1 cellular context compared by ENCODE assay signal in the genomic region with DNA sequence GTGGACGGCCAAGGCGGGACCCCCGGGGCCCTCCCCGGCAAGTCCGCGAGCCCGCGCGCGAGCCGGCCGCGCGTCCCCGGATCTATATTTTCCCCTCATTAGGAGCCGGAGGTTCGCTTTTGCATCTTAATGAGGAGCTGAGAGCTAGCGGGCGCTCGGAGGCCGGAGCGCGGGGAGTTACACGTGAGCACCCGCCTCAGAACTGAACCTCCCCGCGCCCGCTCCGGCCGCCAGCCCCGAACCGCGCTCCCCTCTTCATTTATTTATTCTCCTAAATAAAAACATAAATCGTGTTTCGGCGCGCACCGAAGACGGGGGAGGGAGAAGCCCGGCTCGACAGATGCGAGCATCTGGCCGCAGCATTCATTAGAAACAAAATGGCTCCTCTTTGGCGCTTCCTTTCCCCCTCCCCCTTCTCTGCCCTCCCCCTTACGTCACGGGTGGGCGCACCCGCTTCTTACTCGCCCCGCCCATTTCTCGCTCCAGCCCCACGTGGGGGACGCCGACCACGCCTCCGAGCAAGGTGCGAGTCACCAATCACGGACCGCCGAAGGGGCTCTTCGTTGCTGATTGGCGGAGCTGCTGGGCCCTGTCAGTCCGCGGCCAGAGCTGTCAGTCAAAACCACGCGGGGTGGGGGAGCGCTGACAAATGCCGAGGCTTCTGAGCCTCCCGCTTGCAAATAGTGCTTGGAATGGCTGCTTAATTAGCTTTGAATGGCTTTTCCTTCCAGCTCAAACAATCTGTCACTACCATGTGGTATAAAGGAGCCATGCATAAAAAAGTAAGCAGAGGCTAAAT.
TF ChIP-seq lines count a peak whose summit lies in the region.

No MANE protein-coding gene starts in this region.

TF ChIP-seq in HepG2, 621 proteins besides CTCF, POLR2A, EP300 and RAD21 (continued from another document and continues in another):
- TF ChIP-seq, protein P1, sequence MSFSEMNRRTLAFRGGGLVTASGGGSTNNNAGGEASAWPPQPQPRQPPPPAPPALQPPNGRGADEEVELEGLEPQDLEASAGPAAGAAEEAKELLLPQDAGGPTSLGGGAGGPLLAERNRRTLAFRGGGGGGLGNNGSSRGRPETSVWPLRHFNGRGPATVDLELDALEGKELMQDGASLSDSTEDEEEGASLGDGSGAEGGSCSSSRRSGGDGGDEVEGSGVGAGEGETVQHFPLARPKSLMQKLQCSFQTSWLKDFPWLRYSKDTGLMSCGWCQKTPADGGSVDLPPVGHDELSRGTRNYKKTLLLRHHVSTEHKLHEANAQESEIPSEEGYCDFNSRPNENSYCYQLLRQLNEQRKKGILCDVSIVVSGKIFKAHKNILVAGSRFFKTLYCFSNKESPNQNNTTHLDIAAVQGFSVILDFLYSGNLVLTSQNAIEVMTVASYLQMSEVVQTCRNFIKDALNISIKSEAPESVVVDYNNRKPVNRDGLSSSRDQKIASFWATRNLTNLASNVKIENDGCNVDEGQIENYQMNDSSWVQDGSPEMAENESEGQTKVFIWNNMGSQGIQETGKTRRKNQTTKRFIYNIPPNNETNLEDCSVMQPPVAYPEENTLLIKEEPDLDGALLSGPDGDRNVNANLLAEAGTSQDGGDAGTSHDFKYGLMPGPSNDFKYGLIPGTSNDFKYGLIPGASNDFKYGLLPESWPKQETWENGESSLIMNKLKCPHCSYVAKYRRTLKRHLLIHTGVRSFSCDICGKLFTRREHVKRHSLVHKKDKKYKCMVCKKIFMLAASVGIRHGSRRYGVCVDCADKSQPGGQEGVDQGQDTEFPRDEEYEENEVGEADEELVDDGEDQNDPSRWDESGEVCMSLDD (CRISPR knock-in tag; IDR thresholded peaks at IDR 0.05; ENCODE audit: borderline replicate concordance) = no peak
- TF ChIP-seq GLI4 (CRISPR knock-in tag; IDR thresholded peaks at IDR 0.05; ENCODE audit: borderline replicate concordance) (no peak), SOX6 (IDR thresholded peaks at IDR 0.05) (no peak), SOX6 (CRISPR knock-in tag; IDR thresholded peaks at IDR 0.05) (peak; percentile 89), MXD4 (CRISPR knock-in tag; IDR thresholded peaks at IDR 0.05) (peak; percentile 54; the same call in 1 of the 2 replicates), ZNF556 (CRISPR knock-in tag; IDR thresholded peaks at IDR 0.05; ENCODE audit: borderline replicate concordance) (no peak), ZNF737 (CRISPR knock-in tag; IDR thresholded peaks at IDR 0.05; ENCODE audit: borderline replicate concordance) (no peak), HHEX (CRISPR knock-in tag; IDR thresholded peaks at IDR 0.05) (peak; percentile 89), BORCS8-MEF2B (CRISPR knock-in tag; IDR thresholded peaks at IDR 0.05) (peak; percentile 42; the same call in 1 of the 2 replicates), ZNF75D (CRISPR knock-in tag; IDR thresholded peaks at IDR 0.05; ENCODE audit: borderline replicate concordance) (no peak), ZNF598 (CRISPR knock-in tag; IDR thresholded peaks at IDR 0.05; ENCODE audit: borderline replicate concordance) (no peak), ZNF564 (CRISPR knock-in tag; IDR thresholded peaks at IDR 0.05) (0 out of 2 replicates have a peak, but pooled peaks have one; percentile 13), PAF1 (CRISPR knock-in tag; IDR thresholded peaks at IDR 0.05) (no peak), NFRKB (IDR thresholded peaks at IDR 0.05) (peak; percentile 79), SOX13 (IDR thresholded peaks at IDR 0.05) (no peak), SOX13 (CRISPR knock-in tag; conservative IDR thresholded peaks at IDR 0.05 in 1 of 2, IDR thresholded peaks at IDR 0.05 in 1 of 2) (peak in 1 of 2 experiments; percentile 82; a peak in 2 of 4 replicates), ZFP62 (CRISPR knock-in tag; IDR thresholded peaks at IDR 0.05) (no peak), SIX4 (CRISPR knock-in tag; IDR thresholded peaks at IDR 0.05) (0 out of 2 replicates have a peak, but pooled peaks have one; percentile 47), FOXM1 (CRISPR knock-in tag; IDR thresholded peaks at IDR 0.05) (no peak), MXI1 (IDR thresholded peaks at IDR 0.05; ENCODE audit: borderline replicate concordance, low read depth, low read length) (peak; percentile 72; the same call in 1 of the 3 replicates), ATAD3A (CRISPR knock-in tag; IDR thresholded peaks at IDR 0.05) (no peak), HDAC6 (IDR thresholded peaks at IDR 0.05; ENCODE audit: low read depth, low read length) (no peak), ZNF205 (CRISPR knock-in tag; IDR thresholded peaks at IDR 0.05) (peak; percentile 89), HNRNPL (IDR thresholded peaks at IDR 0.05; ENCODE audit: low read depth, low read length) (0 out of 2 replicates have a peak, but pooled peaks have one; percentile 13), ELF1 (CRISPR knock-in tag; IDR thresholded peaks at IDR 0.05) (peak; percentile 50; the same call in 1 of the 2 replicates), MYC (CRISPR knock-in tag; IDR thresholded peaks at IDR 0.05; ENCODE audit: borderline replicate concordance) (peak; percentile 71; the same call in 1 of the 2 replicates), KDM5B (CRISPR knock-in tag; IDR thresholded peaks at IDR 0.05; ENCODE audit: borderline replicate concordance) (peak; percentile 16; the same call in 1 of the 2 replicates)
- TF ChIP-seq, protein P2, sequence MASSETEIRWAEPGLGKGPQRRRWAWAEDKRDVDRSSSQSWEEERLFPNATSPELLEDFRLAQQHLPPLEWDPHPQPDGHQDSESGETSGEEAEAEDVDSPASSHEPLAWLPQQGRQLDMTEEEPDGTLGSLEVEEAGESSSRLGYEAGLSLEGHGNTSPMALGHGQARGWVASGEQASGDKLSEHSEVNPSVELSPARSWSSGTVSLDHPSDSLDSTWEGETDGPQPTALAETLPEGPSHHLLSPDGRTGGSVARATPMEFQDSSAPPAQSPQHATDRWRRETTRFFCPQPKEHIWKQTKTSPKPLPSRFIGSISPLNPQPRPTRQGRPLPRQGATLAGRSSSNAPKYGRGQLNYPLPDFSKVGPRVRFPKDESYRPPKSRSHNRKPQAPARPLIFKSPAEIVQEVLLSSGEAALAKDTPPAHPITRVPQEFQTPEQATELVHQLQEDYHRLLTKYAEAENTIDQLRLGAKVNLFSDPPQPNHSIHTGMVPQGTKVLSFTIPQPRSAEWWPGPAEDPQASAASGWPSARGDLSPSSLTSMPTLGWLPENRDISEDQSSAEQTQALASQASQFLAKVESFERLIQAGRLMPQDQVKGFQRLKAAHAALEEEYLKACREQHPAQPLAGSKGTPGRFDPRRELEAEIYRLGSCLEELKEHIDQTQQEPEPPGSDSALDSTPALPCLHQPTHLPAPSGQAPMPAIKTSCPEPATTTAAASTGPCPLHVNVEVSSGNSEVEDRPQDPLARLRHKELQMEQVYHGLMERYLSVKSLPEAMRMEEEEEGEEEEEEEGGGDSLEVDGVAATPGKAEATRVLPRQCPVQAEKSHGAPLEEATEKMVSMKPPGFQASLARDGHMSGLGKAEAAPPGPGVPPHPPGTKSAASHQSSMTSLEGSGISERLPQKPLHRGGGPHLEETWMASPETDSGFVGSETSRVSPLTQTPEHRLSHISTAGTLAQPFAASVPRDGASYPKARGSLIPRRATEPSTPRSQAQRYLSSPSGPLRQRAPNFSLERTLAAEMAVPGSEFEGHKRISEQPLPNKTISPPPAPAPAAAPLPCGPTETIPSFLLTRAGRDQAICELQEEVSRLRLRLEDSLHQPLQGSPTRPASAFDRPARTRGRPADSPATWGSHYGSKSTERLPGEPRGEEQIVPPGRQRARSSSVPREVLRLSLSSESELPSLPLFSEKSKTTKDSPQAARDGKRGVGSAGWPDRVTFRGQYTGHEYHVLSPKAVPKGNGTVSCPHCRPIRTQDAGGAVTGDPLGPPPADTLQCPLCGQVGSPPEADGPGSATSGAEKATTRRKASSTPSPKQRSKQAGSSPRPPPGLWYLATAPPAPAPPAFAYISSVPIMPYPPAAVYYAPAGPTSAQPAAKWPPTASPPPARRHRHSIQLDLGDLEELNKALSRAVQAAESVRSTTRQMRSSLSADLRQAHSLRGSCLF (CRISPR knock-in tag; IDR thresholded peaks at IDR 0.05; ENCODE audit: borderline replicate concordance) = no peak
- TF ChIP-seq, protein P3, sequence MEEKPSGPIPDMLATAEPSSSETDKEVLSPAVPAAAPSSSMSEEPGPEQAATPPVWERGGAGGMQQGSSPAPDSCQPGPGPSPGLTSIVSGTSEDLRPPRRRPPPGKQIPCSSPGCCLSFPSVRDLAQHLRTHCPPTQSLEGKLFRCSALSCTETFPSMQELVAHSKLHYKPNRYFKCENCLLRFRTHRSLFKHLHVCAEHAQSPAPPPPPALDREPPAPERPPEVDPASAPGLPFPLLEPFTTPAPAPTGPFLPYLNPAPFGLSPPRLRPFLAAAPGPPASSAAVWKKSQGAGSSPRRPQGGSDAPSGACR (CRISPR knock-in tag; IDR thresholded peaks at IDR 0.05) = no peak
- TF ChIP-seq, protein P4, sequence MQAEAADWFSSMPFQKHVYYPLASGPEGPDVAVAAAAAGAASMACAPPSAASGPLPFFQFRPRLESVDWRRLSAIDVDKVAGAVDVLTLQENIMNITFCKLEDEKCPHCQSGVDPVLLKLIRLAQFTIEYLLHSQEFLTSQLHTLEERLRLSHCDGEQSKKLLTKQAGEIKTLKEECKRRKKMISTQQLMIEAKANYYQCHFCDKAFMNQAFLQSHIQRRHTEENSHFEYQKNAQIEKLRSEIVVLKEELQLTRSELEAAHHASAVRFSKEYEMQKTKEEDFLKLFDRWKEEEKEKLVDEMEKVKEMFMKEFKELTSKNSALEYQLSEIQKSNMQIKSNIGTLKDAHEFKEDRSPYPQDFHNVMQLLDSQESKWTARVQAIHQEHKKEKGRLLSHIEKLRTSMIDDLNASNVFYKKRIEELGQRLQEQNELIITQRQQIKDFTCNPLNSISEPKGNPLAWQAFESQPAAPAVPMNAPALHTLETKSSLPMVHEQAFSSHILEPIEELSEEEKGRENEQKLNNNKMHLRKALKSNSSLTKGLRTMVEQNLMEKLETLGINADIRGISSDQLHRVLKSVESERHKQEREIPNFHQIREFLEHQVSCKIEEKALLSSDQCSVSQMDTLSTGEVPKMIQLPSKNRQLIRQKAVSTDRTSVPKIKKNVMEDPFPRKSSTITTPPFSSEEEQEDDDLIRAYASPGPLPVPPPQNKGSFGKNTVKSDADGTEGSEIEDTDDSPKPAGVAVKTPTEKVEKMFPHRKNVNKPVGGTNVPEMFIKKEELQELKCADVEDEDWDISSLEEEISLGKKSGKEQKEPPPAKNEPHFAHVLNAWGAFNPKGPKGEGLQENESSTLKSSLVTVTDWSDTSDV (CRISPR knock-in tag; IDR thresholded peaks at IDR 0.05) = no peak
- TF ChIP-seq, protein P5, sequence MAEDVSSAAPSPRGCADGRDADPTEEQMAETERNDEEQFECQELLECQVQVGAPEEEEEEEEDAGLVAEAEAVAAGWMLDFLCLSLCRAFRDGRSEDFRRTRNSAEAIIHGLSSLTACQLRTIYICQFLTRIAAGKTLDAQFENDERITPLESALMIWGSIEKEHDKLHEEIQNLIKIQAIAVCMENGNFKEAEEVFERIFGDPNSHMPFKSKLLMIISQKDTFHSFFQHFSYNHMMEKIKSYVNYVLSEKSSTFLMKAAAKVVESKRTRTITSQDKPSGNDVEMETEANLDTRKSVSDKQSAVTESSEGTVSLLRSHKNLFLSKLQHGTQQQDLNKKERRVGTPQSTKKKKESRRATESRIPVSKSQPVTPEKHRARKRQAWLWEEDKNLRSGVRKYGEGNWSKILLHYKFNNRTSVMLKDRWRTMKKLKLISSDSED (CRISPR knock-in tag; IDR thresholded peaks at IDR 0.05) = no peak
- TF ChIP-seq, protein P6, sequence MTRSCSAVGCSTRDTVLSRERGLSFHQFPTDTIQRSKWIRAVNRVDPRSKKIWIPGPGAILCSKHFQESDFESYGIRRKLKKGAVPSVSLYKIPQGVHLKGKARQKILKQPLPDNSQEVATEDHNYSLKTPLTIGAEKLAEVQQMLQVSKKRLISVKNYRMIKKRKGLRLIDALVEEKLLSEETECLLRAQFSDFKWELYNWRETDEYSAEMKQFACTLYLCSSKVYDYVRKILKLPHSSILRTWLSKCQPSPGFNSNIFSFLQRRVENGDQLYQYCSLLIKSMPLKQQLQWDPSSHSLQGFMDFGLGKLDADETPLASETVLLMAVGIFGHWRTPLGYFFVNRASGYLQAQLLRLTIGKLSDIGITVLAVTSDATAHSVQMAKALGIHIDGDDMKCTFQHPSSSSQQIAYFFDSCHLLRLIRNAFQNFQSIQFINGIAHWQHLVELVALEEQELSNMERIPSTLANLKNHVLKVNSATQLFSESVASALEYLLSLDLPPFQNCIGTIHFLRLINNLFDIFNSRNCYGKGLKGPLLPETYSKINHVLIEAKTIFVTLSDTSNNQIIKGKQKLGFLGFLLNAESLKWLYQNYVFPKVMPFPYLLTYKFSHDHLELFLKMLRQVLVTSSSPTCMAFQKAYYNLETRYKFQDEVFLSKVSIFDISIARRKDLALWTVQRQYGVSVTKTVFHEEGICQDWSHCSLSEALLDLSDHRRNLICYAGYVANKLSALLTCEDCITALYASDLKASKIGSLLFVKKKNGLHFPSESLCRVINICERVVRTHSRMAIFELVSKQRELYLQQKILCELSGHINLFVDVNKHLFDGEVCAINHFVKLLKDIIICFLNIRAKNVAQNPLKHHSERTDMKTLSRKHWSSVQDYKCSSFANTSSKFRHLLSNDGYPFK (CRISPR knock-in tag; IDR thresholded peaks at IDR 0.05; ENCODE audit: borderline replicate concordance) = no peak; the same call in 1 of the 2 replicates
